Comparison of ENCODE assay signal across 20 cellular contexts in genomic region chr15:59317211-59317610, GRCh38.
"Had no signal": no experiment of that assay in that cellular context is flagged by ENCODE, and none has a peak within 500 bp of the region (broad histone marks: within the 10 kb centered on the region; RNA-seq: fewer than 3 reads in every experiment).

No MANE protein-coding gene starts in this region.

- H3K4me3 Mint-ChIP-seq: activated naive CD4-positive, alpha-beta T cell treated with anti-CD3 and anti-CD28 coated beads, Interleukin-2, amount 50 U/mL, for 24 hours; mesothelial cell of epicardium; natural killer cell treated with Interleukin-12 subunit alpha and Interleukin-12 subunit beta and Interleukin-15 and Interleukin-18, amount 100 ng/mL, for 72 hours; stimulated activated naive CD8-positive, alpha-beta T cell treated with anti-CD3 and anti-CD28 coated beads, Interleukin-15, amount 100 ng/mL, for 72 hours; type B pancreatic cell had no signal

- H3K9me3 ChIP-seq: esophagus squamous epithelium, lower lobe of right lung, suprapubic skin had no signal

- H3K27ac Mint-ChIP-seq: activated naive CD4-positive, alpha-beta T cell treated with anti-CD3 and anti-CD28 coated beads, Interleukin-2, amount 50 U/mL, for 24 hours; mesothelial cell of epicardium; natural killer cell treated with Interleukin-12 subunit alpha and Interleukin-12 subunit beta and Interleukin-15 and Interleukin-18, amount 100 ng/mL, for 72 hours; stimulated activated naive CD8-positive, alpha-beta T cell treated with anti-CD3 and anti-CD28 coated beads, Interleukin-15, amount 100 ng/mL, for 72 hours; type B pancreatic cell had no signal

- H3K4me3 ChIP-seq: esophagus squamous epithelium, lower lobe of right lung, skin epidermis, suprapubic skin had no signal

- ATAC-seq: lower lobe of right lung; natural killer cell treated with Interleukin-12 subunit alpha and Interleukin-12 subunit beta and Interleukin-15 and Interleukin-18, amount 100 ng/mL, for 72 hours; right cardiac atrium; stimulated activated naive CD8-positive, alpha-beta T cell treated with anti-CD3 and anti-CD28 coated beads, Interleukin-15, amount 100 ng/mL, for 72 hours had no signal

- H3K36me3 Mint-ChIP-seq: activated naive CD4-positive, alpha-beta T cell treated with anti-CD3 and anti-CD28 coated beads, Interleukin-2, amount 50 U/mL, for 24 hours had no signal

- H3K27ac ChIP-seq: esophagus squamous epithelium, lower lobe of right lung, skin epidermis, suprapubic skin, WERI-Rb-1 had no signal

- H3K27me3 Mint-ChIP-seq: activated naive CD4-positive, alpha-beta T cell treated with anti-CD3 and anti-CD28 coated beads, Interleukin-2, amount 50 U/mL, for 24 hours; type B pancreatic cell had no signal

- DNase-seq: activated CD4-positive, alpha-beta T cell treated with anti-CD3 and anti-CD28 coated beads, Interleukin-2, amount 50 U/mL, for 4 hours; activated gamma-delta T cell; cerebellar nuclear complex; dermis blood vessel endothelial cell; effector memory CD4-positive, alpha-beta T cell; esophagus squamous epithelium; hippocampal formation; lower lobe of right lung; posterior cingulate gyrus; right cardiac atrium; stimulated activated CD4-positive, alpha-beta T cell treated with anti-CD3 and anti-CD28 coated beads, Interleukin-2, amount 100 ng/mL, for 48 hours; stimulated activated naive CD8-positive, alpha-beta T cell treated with anti-CD3 and anti-CD28 coated beads, Interleukin-15, amount 100 ng/mL, for 72 hours; T-helper 2 cell; WERI-Rb-1 had no signal

- H3K27me3 ChIP-seq: esophagus squamous epithelium, suprapubic skin had no signal

- H3K36me3 ChIP-seq: esophagus squamous epithelium, lower lobe of right lung, suprapubic skin, WERI-Rb-1 had no signal

- H3K9me3 Mint-ChIP-seq: activated naive CD4-positive, alpha-beta T cell treated with anti-CD3 and anti-CD28 coated beads, Interleukin-2, amount 50 U/mL, for 24 hours had no signal
